Comparison of ENCODE assay signal across 8 cellular contexts in the genomic region with DNA sequence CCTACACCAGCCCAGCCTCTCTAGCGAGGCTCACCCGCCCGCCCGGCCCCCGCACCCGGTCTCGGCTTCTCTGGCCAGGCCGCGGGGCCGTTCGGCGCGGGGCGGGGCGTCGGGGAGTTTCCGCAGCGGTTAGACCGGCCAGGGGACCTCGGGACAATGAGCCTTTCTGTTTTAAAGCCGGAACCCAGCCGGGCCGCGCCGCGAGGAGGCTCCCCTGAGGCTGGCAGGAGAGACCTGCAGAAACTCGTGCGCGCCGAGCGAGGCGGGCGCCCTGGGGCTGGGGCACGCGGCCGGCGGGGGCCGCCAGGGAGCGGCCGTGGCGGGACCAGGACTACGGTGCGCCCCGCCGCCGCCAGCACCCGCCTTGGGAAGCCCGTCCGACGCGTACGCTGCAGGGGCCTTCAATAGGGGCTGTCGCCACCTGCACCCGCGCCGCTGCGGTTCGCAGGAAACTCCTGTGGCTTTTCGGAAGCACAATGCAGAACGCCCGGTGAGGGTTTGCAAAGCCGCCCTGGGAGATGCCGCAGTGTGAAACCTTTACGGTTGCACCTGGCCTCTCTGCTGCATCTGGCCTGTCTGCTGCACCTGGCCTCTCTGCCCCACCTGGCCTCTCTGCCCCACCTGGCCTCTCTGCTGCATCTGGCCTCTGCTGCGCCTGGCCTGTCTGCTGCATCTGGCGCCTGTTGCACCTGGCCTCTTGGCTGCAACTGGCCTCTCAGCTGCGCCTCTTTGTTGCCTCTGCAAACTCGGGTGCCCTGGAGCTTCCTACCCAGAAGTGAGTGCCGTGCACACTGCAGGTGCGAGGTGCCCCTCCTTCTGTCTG.
DNase-seq lines count a peak whose midpoint lies in the region; ATAC-seq and TF ChIP-seq lines count a peak whose summit lies in the region.

No MANE protein-coding gene starts in this region.

- H2BK12ac ChIP-seq in trophoblast cell (ENCODE audit: low read length) = no peak overlapping the region

- no peak overlapping the region for H3K27ac ChIP-seq in CD4-positive, alpha-beta memory T cell (ENCODE audit: low read depth, low read length)
- H3K27ac ChIP-seq in Peyer's patch (peak overlapping the region in 3 of 4 donors; percentile 1 to 72 (median 67)), trophoblast cell (ENCODE audit: low read depth, low read length) (peak overlapping the region; percentile 8)

- peak; percentile 71 for ATAC-seq in GM19463 (IDR thresholded peaks at IDR 0.05; ENCODE audit: unreplicated experiment)
- ATAC-seq in HG03565 (IDR thresholded peaks at IDR 0.05; ENCODE audit: unreplicated experiment) = peak; percentile 59
- ATAC-seq in Right ventricle myocardium superior (ENCODE audit: poor library complexity) = peak; percentile 79

- peak overlapping the region; percentile 87 for H3K4me2 ChIP-seq in trophoblast cell (ENCODE audit: low read length)

- CTCF ChIA-PET in CD4-positive, alpha-beta memory T cell (lab: Charles Lee; ENCODE audit: partially characterized antibody) = interaction anchor here (2.8 kb wide), 1 partner anchor 14 kb away, joined by 9 read pairs; no protein-coding TSS in a partner anchor

- H3K79me1 ChIP-seq in trophoblast cell (ENCODE audit: low read length) = no peaks in the 10 kb centered on the region

- H3K27me3 Mint-ChIP-seq in CD4-positive, alpha-beta memory T cell = peaks cover 0 to 5% of the 10 kb centered on the region in 2 donors

- H4K8ac ChIP-seq in trophoblast cell (ENCODE audit: low read depth, low read length) = peak overlapping the region; percentile 65

- H3K4me1 Mint-ChIP-seq in CD4-positive, alpha-beta memory T cell = peaks cover 10 to 16% (median 15%) of the 10 kb centered on the region in 4 donors

- peak; percentile 42 to 62 (median 51) for DNase-seq in CD4-positive, alpha-beta memory T cell
- DNase-seq in Peyer's patch = peak; percentile 64 to 84 (median 73)
- peak; percentile 6 to 46 (median 13) for DNase-seq in activated naive CD4-positive, alpha-beta T cell (lab: John Stamatoyannopoulos, UW)
- DNase-seq in Right ventricle myocardium superior = peak; percentile 80
- peak; percentile 87 to 89 for DNase-seq in trophoblast cell
- DNase-seq in pons (ENCODE audit: low spot score) = no peak

- H3K18ac ChIP-seq in trophoblast cell (ENCODE audit: low read length) = peak overlapping the region; percentile 48

- H2AFZ ChIP-seq in trophoblast cell (ENCODE audit: insufficient read depth, low read length, poor library complexity) = peak overlapping the region; percentile 39

- peak overlapping the region; percentile 2 for H4K12ac ChIP-seq in trophoblast cell (ENCODE audit: low read depth, low read length)

- no CpG with 5 or more reads among the region's 70 CpGs for WGBS in trophoblast cell (ENCODE audit: extremely low coverage, insufficient coverage, insufficient read length)

- peak overlapping the region; percentile 28 for H2BK120ac ChIP-seq in trophoblast cell (ENCODE audit: insufficient read depth, low read length, poor library complexity)

- POLR2A ChIA-PET in CD4-positive, alpha-beta memory T cell (lab: Charles Lee; ENCODE audit: partially characterized antibody) = no interaction called here

- TF ChIP-seq POLR2A in Peyer's patch (IDR thresholded peaks at IDR 0.05) = no peak

- H3K14ac ChIP-seq in trophoblast cell (ENCODE audit: low read length) = peak overlapping the region; percentile 26

- H3K36me3 Mint-ChIP-seq in CD4-positive, alpha-beta memory T cell = no peaks in the 10 kb centered on the region

- peak in 1 of 6 experiments; percentile 15 for TF ChIP-seq CTCF in Peyer's patch (IDR thresholded peaks at IDR 0.05)

- H2BK5ac ChIP-seq in trophoblast cell (ENCODE audit: low read depth, low read length, poor library complexity) = no peak overlapping the region

- H3K23ac ChIP-seq in trophoblast cell (ENCODE audit: low read length) = no peak overlapping the region

- H3K4me3 ChIP-seq in CD4-positive, alpha-beta memory T cell (ENCODE audit: low read length in 2 of 2) = peak overlapping the region in 1 of 2 donors; percentile 64
- H3K4me3 ChIP-seq in Peyer's patch = peak overlapping the region; percentile 36 to 64 (median 57)
- peak overlapping the region; percentile 33 for H3K4me3 ChIP-seq in trophoblast cell (ENCODE audit: low read depth, low read length)

- H2AK5ac ChIP-seq in trophoblast cell (ENCODE audit: low read length) = no peak overlapping the region

- H3K4ac ChIP-seq in trophoblast cell (ENCODE audit: low read depth, low read length) = no peak overlapping the region

- peaks cover 9% of the 10 kb centered on the region for H3K4me1 ChIP-seq in CD4-positive, alpha-beta memory T cell (ENCODE audit: insufficient read depth, low read length)
- H3K4me1 ChIP-seq in Peyer's patch (peaks cover 0 to 11% (median 2%) of the 10 kb centered on the region in 4 donors), trophoblast cell (ENCODE audit: control insufficient read depth in 1 of 2, insufficient read depth in 2 of 2, low read length in 2 of 2) (peaks cover 5% of the 10 kb centered on the region in 2 experiments)

- H3K9me3 Mint-ChIP-seq in CD4-positive, alpha-beta memory T cell = peaks cover 0 to 5% (median 0%) of the 10 kb centered on the region in 8 donors

- intact Hi-C loops in CD4-positive, alpha-beta memory T cell (cut with micrococcal nuclease) = loop anchor here (2.0 to 5.0 kb wide), 2 partner anchors 66 to 528 kb away; a partner anchor contains a TSS
- intact Hi-C loops in Right ventricle myocardium superior (cut with DNase I) = loop anchor here (5.0 kb wide), 1 partner anchor 74 kb away; no protein-coding TSS in a partner anchor

- peak overlapping the region; percentile 85 to 94 (median 90) for H3K4me3 Mint-ChIP-seq in CD4-positive, alpha-beta memory T cell

- no peaks in the 10 kb centered on the region for H3K9me3 ChIP-seq in CD4-positive, alpha-beta memory T cell (ENCODE audit: control insufficient read depth in 1 of 2, low read length in 2 of 2)
- H3K9me3 ChIP-seq in Peyer's patch (no peaks in the 10 kb centered on the region), trophoblast cell (ENCODE audit: insufficient read depth, low read depth, low read length) (peaks cover 3% of the 10 kb centered on the region)

- H3K79me2 ChIP-seq in trophoblast cell (ENCODE audit: control insufficient read depth, insufficient read depth, low read length, poor library complexity) = no peaks in the 10 kb centered on the region

- no peak overlapping the region for H3K9ac ChIP-seq in trophoblast cell (ENCODE audit: low read length)

- no peak overlapping the region for H4K91ac ChIP-seq in trophoblast cell (ENCODE audit: low read depth, low read length)

- H3K27me3 ChIP-seq in CD4-positive, alpha-beta memory T cell (ENCODE audit: insufficient read depth, low read length) = no peaks in the 10 kb centered on the region
- H3K27me3 ChIP-seq in Peyer's patch (no peaks in the 10 kb centered on the region), trophoblast cell (ENCODE audit: insufficient read depth, low read length) (no peaks in the 10 kb centered on the region)

- H3K27ac Mint-ChIP-seq in CD4-positive, alpha-beta memory T cell = peak overlapping the region; percentile 19 to 88 (median 64)

- no peaks in the 10 kb centered on the region for H3K36me3 ChIP-seq in CD4-positive, alpha-beta memory T cell (ENCODE audit: insufficient read depth, low read length)
- H3K36me3 ChIP-seq in Peyer's patch = no peaks in the 10 kb centered on the region
- H3K36me3 ChIP-seq in trophoblast cell (ENCODE audit: control insufficient read depth in 1 of 2, insufficient read depth in 2 of 2, low read length in 2 of 2) = no peaks in the 10 kb centered on the region
